1 cellular context compared by ENCODE assay signal in genomic region chr10:98528166-98528784, GRCh38.
TF ChIP-seq lines count a peak whose summit lies in the region.

No MANE protein-coding gene starts in this region.

TF ChIP-seq in GM23338, 12 proteins besides CTCF, POLR2A, EP300 and RAD21 (continued from another document):
- TF ChIP-seq ETS1 (IDR thresholded peaks at IDR 0.05) (no peak), ZNF331 (CRISPR knock-in tag; IDR thresholded peaks at IDR 0.05; ENCODE audit: low read depth) (no peak), STAT1 (IDR thresholded peaks at IDR 0.05; ENCODE audit: unreplicated experiment) (no peak), POLR2AphosphoS5 (IDR thresholded peaks at IDR 0.05; ENCODE audit: low read depth) (no peak), CREB1 (CRISPR knock-in tag; IDR thresholded peaks at IDR 0.05; ENCODE audit: low read depth) (no peak), EZH2phosphoT487 (IDR thresholded peaks at IDR 0.05; ENCODE audit: unreplicated experiment) (no peak), EZH2 (IDR thresholded peaks at IDR 0.05; ENCODE audit: low read depth, unreplicated experiment) (no peak), ZNF462 (CRISPR knock-in tag; IDR thresholded peaks at IDR 0.05) (no peak)
